12 cellular contexts compared by ENCODE assay signal in the genomic region with DNA sequence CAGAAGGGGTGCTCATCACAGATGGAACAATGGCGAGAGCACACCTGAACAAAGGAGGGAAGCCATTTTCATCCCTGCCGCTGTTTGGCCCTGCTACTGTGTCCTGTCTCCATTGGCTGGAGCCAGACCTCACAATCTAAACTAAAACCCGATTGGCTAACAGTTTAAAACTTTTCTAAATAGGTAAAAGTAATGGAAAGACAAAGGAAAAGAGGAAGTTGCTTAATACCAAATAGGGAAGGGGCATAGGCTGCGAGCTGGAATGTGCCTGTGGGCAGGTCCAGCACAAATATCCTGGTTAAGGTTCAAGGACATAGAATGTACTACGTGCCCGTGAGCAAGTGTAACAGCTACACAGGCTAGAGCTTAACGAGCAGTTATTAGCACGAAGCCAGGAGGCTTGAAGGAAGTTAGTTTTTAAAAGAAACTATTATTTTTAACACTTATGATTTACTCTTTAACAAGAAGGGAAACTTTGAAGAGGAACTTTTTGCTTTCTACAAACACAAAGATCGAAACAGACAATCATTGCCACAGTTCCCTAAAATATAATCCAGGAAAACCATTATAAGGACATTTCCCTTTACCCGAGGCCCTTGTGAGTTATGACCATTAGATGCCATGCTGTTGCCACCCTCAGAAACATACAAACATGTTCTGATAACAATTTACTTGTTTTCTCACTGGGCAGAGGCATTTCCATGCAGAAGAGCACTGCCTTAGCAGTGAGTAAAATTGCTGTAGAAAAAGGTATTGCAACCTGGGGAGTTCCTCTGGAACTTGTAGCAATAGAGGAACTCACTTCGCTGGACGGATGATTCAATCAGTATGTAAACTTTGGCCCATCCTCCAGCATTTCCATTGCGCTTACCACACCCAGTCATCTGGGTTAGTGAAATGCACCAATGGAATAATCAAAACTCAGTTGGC. TPM values are rescaled to one million over a fixed set of nuclear protein-coding genes. Genes with fewer than 3 reads are reported as not detected.
A peak's percentile ranks its signal among the peaks of the same experiment; 100 is the strongest.
DNase-seq lines count a peak whose midpoint lies in the region; ATAC-seq, FAIRE-seq and TF ChIP-seq lines count a peak whose summit lies in the region.
"Had no signal": no experiment of that assay in that cellular context is flagged by ENCODE, and none has a peak within 500 bp of the region (broad histone marks: within the 10 kb centered on the region; RNA-seq: fewer than 3 reads in every experiment).

No MANE protein-coding gene starts in this region.

- intact Hi-C loops in PC-3 (cut with micrococcal nuclease) = loop anchor here (5.0 to 10.0 kb wide), 2 partner anchors 34 to 246 kb away; no protein-coding TSS in a partner anchor

- H4K5ac ChIP-seq in H1 (ENCODE audit: insufficient read length, low read depth, low read length) = no peak overlapping the region

- H2BK120ac ChIP-seq in H1 (replicated peaks; ENCODE audit: low read depth, low read length) = no peak overlapping the region

- TF ChIP-seq EP300 in H1 (IDR thresholded peaks at IDR 0.05; ENCODE audit: borderline replicate concordance in 1 of 2, low read depth in 2 of 2, low read length in 2 of 2) = no peak

- 93% methylated on average over 13 of the region's 13 CpGs; no CpG with 5 or more reads in 1 of the 2 experiments for WGBS in H1 (ENCODE audit: extremely low coverage in 1 of 2, insufficient coverage in 1 of 2, insufficient read length in 1 of 2, insufficient replicate concordance in 2 of 2, low coverage in 1 of 2, low lambda C conversion rate in 2 of 2, missing lambda C conversion rate in 1 of 2), 2 experiments

- H3K4ac ChIP-seq in H1 (replicated peaks; ENCODE audit: insufficient read length, low read depth, low read length) = no peak overlapping the region

- H3K79me2 ChIP-seq in DOHH2 (ENCODE audit: control insufficient read depth, low read length) (no peaks in the 10 kb centered on the region; the same call in 1 of the 2 replicates), PC-3 (ENCODE audit: low read length) (peaks cover 8% of the 10 kb centered on the region; the same call in 1 of the 2 replicates), H1 (ENCODE audit: control insufficient read depth in 1 of 2, insufficient read depth in 2 of 2, low read length in 2 of 2) (no peaks in the 10 kb centered on the region)

- H3K79me1 ChIP-seq in H1 (ENCODE audit: low read depth, low read length) = no peaks in the 10 kb centered on the region

- CTCF ChIA-PET in PC-3 (lab: Charles Lee) = no interaction called here
- CTCF ChIA-PET in H1 (lab: Charles Lee; ENCODE audit: partially characterized antibody) = interaction anchor here (0.6 kb wide), 1 partner anchor 71 kb away, joined by 3 read pairs; no protein-coding TSS in a partner anchor

- 0 out of 2 replicates have a peak overlapping the region, but pooled peaks have one; percentile 29 for H2BK12ac ChIP-seq in H1 (ENCODE audit: low read depth, low read length)

- DNase-seq in PC-3 (peak; percentile 89), H1 (ENCODE audit: low read depth in 1 of 2, low spot score in 2 of 2) (no peak), T1000 (lab: John Stamatoyannopoulos, UW) (no peak), NCI-H345 treated with DMSO at 0.1 percent for 48 hours (lab: John Stamatoyannopoulos, UW; ENCODE audit: unreplicated experiment) (no peak), GM13977 (ENCODE audit: low spot score) (no peak)
- DNase-seq: NCI-H1092; stimulated activated CD4-positive, alpha-beta T cell treated with anti-CD3 and anti-CD28 coated beads, Interleukin-1b, Interleukin-23, amount 100 ng/mL, for 48 hours; stimulated activated naive CD8-positive, alpha-beta T cell treated with anti-CD3 and anti-CD28 coated beads, Interleukin-15, amount 100 ng/mL, for 72 hours had no signal

- H3K4me2 ChIP-seq in DOHH2 (ENCODE audit: low read length) = peak overlapping the region; percentile 39; the same call in 1 of the 2 replicates
- H3K4me2 ChIP-seq in PC-3 (ENCODE audit: low read length) = peak overlapping the region; percentile 54
- no peak overlapping the region for H3K4me2 ChIP-seq in H1 (ENCODE audit: insufficient read depth in 1 of 2, low read depth in 2 of 2, low read length in 2 of 2)

- no peak overlapping the region for H3K27ac ChIP-seq in DOHH2 (ENCODE audit: low read depth, low read length)
- peak overlapping the region; percentile 43 for H3K27ac ChIP-seq in PC-3 (ENCODE audit: low read length)
- H3K27ac ChIP-seq in H1 (ENCODE audit: low read depth, low read length) = no peak overlapping the region
- H3K27ac ChIP-seq in mucosa of rectum (ENCODE audit: low read depth in 2 of 2, low read length in 2 of 2) = peak overlapping the region; percentile 59 to 85

- H3K56ac ChIP-seq in H1 (replicated peaks; ENCODE audit: insufficient read length, low read depth, low read length) = no peak overlapping the region

- H3K27me3 ChIP-seq in DOHH2 (ENCODE audit: control insufficient read depth, low read length) = peaks cover 35% of the 10 kb centered on the region
- no peaks in the 10 kb centered on the region for H3K27me3 ChIP-seq in PC-3 (ENCODE audit: low read length)
- peaks cover 0 to 22% (median 15%) of the 10 kb centered on the region in 4 experiments; a peak in 5 of 7 replicates for H3K27me3 ChIP-seq in H1 (replicated peaks in 1 of 4; ENCODE audit: control insufficient read depth in 3 of 4, extremely low read depth in 1 of 4, insufficient read depth in 3 of 4, low read length in 3 of 4)
- H3K27me3 ChIP-seq in mucosa of rectum (ENCODE audit: control insufficient read depth in 2 of 2, insufficient read depth in 2 of 2, low read length in 2 of 2) = no peaks in the 10 kb centered on the region

- no peak for FAIRE-seq in H1 (lab: Jason Lieb, UNC)

- no peak overlapping the region for H3K23ac ChIP-seq in H1 (ENCODE audit: insufficient read length)

- no peak overlapping the region for H2BK5ac ChIP-seq in H1 (ENCODE audit: low read depth, low read length)

- no peak for TF ChIP-seq POLR2A in H1 (IDR thresholded peaks at IDR 0.05; ENCODE audit: control extremely low read depth in 1 of 2, low read depth in 2 of 2, low read length in 2 of 2)

- H3K9ac ChIP-seq in PC-3 (ENCODE audit: low read length) (no peak overlapping the region), H1 (replicated peaks in 1 of 4; ENCODE audit: extremely low read depth in 1 of 4, low read depth in 3 of 4, low read length in 3 of 4) (no peak overlapping the region), mucosa of rectum (ENCODE audit: low read depth in 1 of 2, low read length in 2 of 2) (peak overlapping the region in 1 of 2 donors; percentile 39)

- TF ChIP-seq CTCF in DOHH2 (IDR thresholded peaks at IDR 0.05; ENCODE audit: low read depth, low read length, poor library complexity, severe bottlenecking) = no peak
- TF ChIP-seq CTCF in PC-3 (conservative IDR thresholded peaks at IDR 0.05; ENCODE audit: low read depth, low read length) = no peak
- TF ChIP-seq CTCF in H1 (IDR thresholded peaks at IDR 0.05; ENCODE audit: control extremely low read depth in 1 of 3, insufficient read depth in 1 of 3, low read depth in 1 of 3, low read length in 3 of 3) = no peak
- no peak for TF ChIP-seq CTCF in GM13977 (IDR thresholded peaks at IDR 0.05; ENCODE audit: extremely low read depth, insufficient read depth, missing control alignments)

- H4K20me1 ChIP-seq in DOHH2 (ENCODE audit: control insufficient read depth, insufficient read depth, low read depth, low read length) (no peaks in the 10 kb centered on the region), PC-3 (ENCODE audit: low read length) (no peaks in the 10 kb centered on the region), H1 (replicated peaks in 1 of 2; ENCODE audit: control insufficient read depth in 1 of 2, insufficient read depth in 2 of 2, low read length in 2 of 2) (no peaks in the 10 kb centered on the region)

- H3F3A ChIP-seq in DOHH2 (ENCODE audit: control insufficient read depth, insufficient read depth) (peaks cover 11% of the 10 kb centered on the region), PC-3 (ENCODE audit: low read length, unreplicated experiment) (peaks cover 5% of the 10 kb centered on the region)

- POLR2A ChIA-PET in PC-3 (lab: Charles Lee; ENCODE audit: unreplicated experiment) (no interaction called here), H1 (lab: Charles Lee; ENCODE audit: partially characterized antibody) (no interaction called here)

- no peaks in the 10 kb centered on the region for H3K9me3 ChIP-seq in DOHH2 (ENCODE audit: control insufficient read depth, insufficient read depth, low read length)
- no peaks in the 10 kb centered on the region for H3K9me3 ChIP-seq in PC-3 (ENCODE audit: low read length)
- H3K9me3 ChIP-seq in H1 (ENCODE audit: insufficient read depth in 2 of 2, low read depth in 1 of 2, low read length in 1 of 2) = no peaks in the 10 kb centered on the region
- H3K9me3 ChIP-seq in mucosa of rectum (ENCODE audit: control insufficient read depth in 2 of 2, low read length in 2 of 2) = no peaks in the 10 kb centered on the region

- no peak overlapping the region for H3K14ac ChIP-seq in H1 (ENCODE audit: insufficient read length)

- no peak overlapping the region for H4K91ac ChIP-seq in H1 (replicated peaks; ENCODE audit: insufficient read length, low read length)

- H4K8ac ChIP-seq in H1 (ENCODE audit: extremely low read depth, insufficient read depth, low read length) = no peak overlapping the region

- TF ChIP-seq RAD21 in H1 (IDR thresholded peaks at IDR 0.05 in 1 of 2, conservative IDR thresholded peaks at IDR 0.05 in 1 of 2; ENCODE audit: low read depth in 2 of 2, low read length in 2 of 2) = no peak

- peaks cover 49% of the 10 kb centered on the region for H3K4me1 ChIP-seq in DOHH2 (ENCODE audit: control insufficient read depth, low read length)
- peaks cover 67% of the 10 kb centered on the region for H3K4me1 ChIP-seq in PC-3 (ENCODE audit: insufficient read depth, low read length)
- peaks cover 0 to 3% (median 0%) of the 10 kb centered on the region in 4 experiments; a peak in 3 of 7 replicates for H3K4me1 ChIP-seq in H1 (replicated peaks in 1 of 4; ENCODE audit: control insufficient read depth in 3 of 4, insufficient read depth in 4 of 4, low read length in 3 of 4)
- peaks cover 13 to 46% of the 10 kb centered on the region in 2 donors for H3K4me1 ChIP-seq in mucosa of rectum (ENCODE audit: control insufficient read depth in 2 of 2, insufficient read depth in 2 of 2, low read length in 2 of 2)

- in situ Hi-C loops in GM13977 (cut with MboI; ENCODE audit: low pct_unique_long_range_greater_than_20kb, low sequenced_read_pairs, unreplicated experiment) = no loop called here

- ATAC-seq in PC-3 = peak; percentile 52
- ATAC-seq in GM21447 (IDR thresholded peaks at IDR 0.05; ENCODE audit: unreplicated experiment) = no peak
- ATAC-seq: stimulated activated naive CD8-positive, alpha-beta T cell treated with anti-CD3 and anti-CD28 coated beads, Interleukin-15, amount 100 ng/mL, for 72 hours had no signal

- peaks cover 9% of the 10 kb centered on the region; the same call in 1 of the 2 replicates for H3K23me2 ChIP-seq in H1 (ENCODE audit: low read depth, low read length)

- H3K18ac ChIP-seq in H1 (ENCODE audit: extremely low read depth, low read length) = no peak overlapping the region

- H2BK15ac ChIP-seq in H1 (ENCODE audit: low read length) = no peak overlapping the region

- BruUV-seq in PC-3 (replicated peaks; lab: Mats Ljungman, UMichigan) = TSS peak; percentile 42

- H2AFZ ChIP-seq in PC-3 (ENCODE audit: low read length) (no peak overlapping the region), H1 (ENCODE audit: low read length) (no peak overlapping the region)

- H3K4me3 ChIP-seq in DOHH2 (ENCODE audit: low read length) (no peak overlapping the region), PC-3 (ENCODE audit: low read length) (peak overlapping the region; percentile 5; the same call in 1 of the 2 replicates), H1 (ENCODE audit: extremely low read depth in 1 of 4, insufficient read depth in 2 of 4, low read depth in 3 of 4, low read length in 4 of 4) (no peak overlapping the region), mucosa of rectum (ENCODE audit: low read length in 2 of 2) (no peak overlapping the region)

- no peak overlapping the region for H2BK20ac ChIP-seq in H1 (ENCODE audit: low read length)

- H3K9me2 ChIP-seq in DOHH2 (replicated peaks; ENCODE audit: control insufficient read depth, low read length) (no peaks in the 10 kb centered on the region), PC-3 (replicated peaks; ENCODE audit: low read length) (no peaks in the 10 kb centered on the region)

- no peak overlapping the region for H2AK5ac ChIP-seq in H1 (ENCODE audit: low read depth, low read length)

- H3K36me3 ChIP-seq in DOHH2 (ENCODE audit: control insufficient read depth, low read length) = no peaks in the 10 kb centered on the region
- H3K36me3 ChIP-seq in PC-3 (ENCODE audit: low read depth, low read length) = no peaks in the 10 kb centered on the region
- no peaks in the 10 kb centered on the region for H3K36me3 ChIP-seq in H1 (ENCODE audit: control insufficient read depth in 2 of 4, insufficient read depth in 4 of 4, low read length in 3 of 4)
- no peaks in the 10 kb centered on the region for H3K36me3 ChIP-seq in mucosa of rectum (ENCODE audit: control insufficient read depth in 2 of 2, insufficient read depth in 2 of 2, low read length in 2 of 2)

RNA-seq across cellular contexts. Expression of a gene that starts 4.8 kb away (rescaled TPM):
- total RNA-seq in PC-3 (2014; rRNA removed) = 330 and 455 TPM in 2 replicates
- total RNA-seq in H1 (2021; fragmentation: NEBNext Ultra II Directional; extraction: Animal tissue kit (Norgen Biotek cat#: 25700)) = 124 and 130 TPM in 2 replicates
- 88.9 and 90.8 TPM in 2 replicates for polyA plus RNA-seq in H1 (2011; rRNA removed)
- polyA plus RNA-seq in H1 (2011; cell fraction: cytosol; rRNA removed) = 98.5 TPM
- polyA plus RNA-seq in H1 (2011; cell fraction: nucleus; rRNA removed) = 76.0 TPM
- 76.4 to 95.3 TPM (median 87.0 TPM) in 4 replicates for polyA plus RNA-seq in H1 (2012, experiment 1 of 2)
- polyA plus RNA-seq in H1 (2012, experiment 2 of 2) = 117 TPM
- polyA plus RNA-seq in H1 (2013, experiment 1 of 2) = 140 TPM
- 172 TPM for polyA plus RNA-seq in H1 (2013, experiment 2 of 2)
- polyA minus RNA-seq in H1 (2011; rRNA and poly(A)+ RNA removed) = 63.7 and 69.2 TPM in 2 replicates
- 110 TPM for polyA minus RNA-seq in H1 (2011; cell fraction: cytosol; rRNA and poly(A)+ RNA removed)
- polyA minus RNA-seq in H1 (2011; cell fraction: nucleus; rRNA and poly(A)+ RNA removed) = 39.1 TPM

RNA-seq across cellular contexts. Expression of a gene that starts 42.4 kb away (rescaled TPM):
- 45.1 and 45.7 TPM in 2 replicates for total RNA-seq in PC-3 (2014; rRNA removed)
- 0.24 and 0.36 TPM in 2 replicates for total RNA-seq in H1 (2021; fragmentation: NEBNext Ultra II Directional; extraction: Animal tissue kit (Norgen Biotek cat#: 25700))
- polyA plus RNA-seq in H1 (2011; rRNA removed) = 0.63 and 0.89 TPM in 2 replicates
- 0.76 TPM for polyA plus RNA-seq in H1 (2011; cell fraction: cytosol; rRNA removed)
- polyA plus RNA-seq in H1 (2011; cell fraction: nucleus; rRNA removed) = 1.6 TPM
- 0.40 to 0.58 TPM (median 0.48 TPM) in 4 replicates for polyA plus RNA-seq in H1 (2012, experiment 1 of 2)
- 0.49 TPM for polyA plus RNA-seq in H1 (2012, experiment 2 of 2)
- 0.26 TPM for polyA plus RNA-seq in H1 (2013, experiment 1 of 2)
- polyA plus RNA-seq in H1 (2013, experiment 2 of 2) = 0.52 TPM
- 0.25 and 0.27 TPM in 2 replicates for polyA minus RNA-seq in H1 (2011; rRNA and poly(A)+ RNA removed)
- polyA minus RNA-seq in H1 (2011; cell fraction: cytosol; rRNA and poly(A)+ RNA removed) = not detected
- 0.70 TPM for polyA minus RNA-seq in H1 (2011; cell fraction: nucleus; rRNA and poly(A)+ RNA removed)
- polyA plus RNA-seq: BJ had no signal

Comparison
In these comparisons a context has a peak if more than half of its experiments do, and no peak if none do; other contexts are left out.
1. H3K27ac ChIP-seq: peak in PC-3 (single experiment) and mucosa of rectum (2 of 2); none in DOHH2 (single experiment) and H1 (single experiment).
2. H3K4me2 ChIP-seq: peak in DOHH2 (single experiment) and PC-3 (single experiment); none in H1 (0 of 2).
3. RNA of a gene that starts 42.4 kb away (total RNA-seq): 45.1 to 45.7 TPM in PC-3; 0.24 to 0.36 TPM in H1; every median in the first group is over 10 times any median in the second.